In the genomic region with DNA sequence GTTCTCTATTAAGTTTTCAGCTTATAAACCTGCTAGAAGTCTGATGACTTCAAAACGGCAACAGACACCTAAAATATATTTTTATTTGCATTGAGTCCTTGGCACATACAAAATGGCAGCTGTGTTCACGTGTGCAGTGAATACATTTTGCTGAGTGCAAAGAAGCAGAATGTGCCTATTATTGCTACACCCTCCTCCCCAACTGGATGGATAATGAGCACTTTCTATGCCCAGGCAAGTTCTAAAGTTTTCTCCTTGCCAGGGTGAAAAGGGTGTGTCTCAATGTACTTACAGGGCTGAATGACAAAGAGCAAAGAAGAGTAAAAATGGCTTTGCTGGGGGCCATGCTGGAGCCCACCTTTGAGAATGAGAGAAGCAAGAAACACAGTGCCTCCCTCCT, we compare ENCODE assay signal across 19 cellular contexts. TPM values are rescaled to one million over a fixed set of nuclear protein-coding genes. Genes with fewer than 3 reads are reported as not detected.
DNase-seq lines count a peak whose midpoint lies in the region; ATAC-seq, FAIRE-seq and TF ChIP-seq lines count a peak whose summit lies in the region.
"Had no signal": no experiment of that assay in that cellular context is flagged by ENCODE, and none has a peak within 500 bp of the region (broad histone marks: within the 10 kb centered on the region; RNA-seq: fewer than 3 reads in every experiment).

No MANE protein-coding gene starts in this region.

- H3K9me3 ChIP-seq in H1 (ENCODE audit: insufficient read depth in 2 of 2, low read depth in 1 of 2, low read length in 1 of 2): no peaks in the 10 kb centered on the region
- H3K9me3 ChIP-seq: HAP-1 had no signal

- no peak for ATAC-seq in foreskin keratinocyte
- ATAC-seq: GM23338 had no signal

- no peak for TF ChIP-seq RAD21 in H1 (IDR thresholded peaks at IDR 0.05 in 1 of 2, conservative IDR thresholded peaks at IDR 0.05 in 1 of 2; ENCODE audit: low read depth in 2 of 2, low read length in 2 of 2)

- H3K36me3 Mint-ChIP-seq in type B pancreatic cell: no peaks in the 10 kb centered on the region
- H3K36me3 Mint-ChIP-seq: CD4-positive, alpha-beta memory T cell had no signal

- H3K36me3 ChIP-seq in H1 (ENCODE audit: control insufficient read depth in 2 of 4, insufficient read depth in 4 of 4, low read length in 3 of 4): no peaks in the 10 kb centered on the region
- H3K36me3 ChIP-seq: HAP-1 had no signal

- no peak overlapping the region for H3K23ac ChIP-seq in H1 (ENCODE audit: insufficient read length)

- no peak overlapping the region for H3K9ac ChIP-seq in H1 (replicated peaks in 1 of 4; ENCODE audit: extremely low read depth in 1 of 4, low read depth in 3 of 4, low read length in 3 of 4)

- no peak overlapping the region for H3K4me2 ChIP-seq in H1 (ENCODE audit: insufficient read depth in 1 of 2, low read depth in 2 of 2, low read length in 2 of 2)
- H3K4me2 ChIP-seq: GM23338 had no signal

- H2BK120ac ChIP-seq in H1 (replicated peaks; ENCODE audit: low read depth, low read length): no peak overlapping the region

- peaks cover 28% of the 10 kb centered on the region for H3K27me3 Mint-ChIP-seq in type B pancreatic cell

- H4K8ac ChIP-seq in H1 (ENCODE audit: extremely low read depth, insufficient read depth, low read length): no peak overlapping the region

- no peak overlapping the region for H2AK5ac ChIP-seq in H1 (ENCODE audit: low read depth, low read length)

- H2BK12ac ChIP-seq in H1 (ENCODE audit: low read depth, low read length): no peak overlapping the region

- DNase-seq in H1 (ENCODE audit: low read depth in 1 of 2, low spot score in 2 of 2): no peak
- no peak for DNase-seq in epithelial cell of prostate (ENCODE audit: low read depth, low spot score)
- peak; percentile 27 to 66 for DNase-seq in foreskin keratinocyte
- DNase-seq in type B pancreatic cell (ENCODE audit: extremely low spot score, unreplicated experiment): no peak
- no peak for DNase-seq in foreskin fibroblast
- DNase-seq in erythroblast (lab: John Stamatoyannopoulos, UW): no peak
- DNase-seq: C1 segment of cervical spinal cord; Calu3; CD4-positive, alpha-beta memory T cell; COR-L47; DMS53; DMS79 treated with DMSO at 0.1 percent for 48 hours; GF-D8 had no signal

- no peak overlapping the region for H3K27ac Mint-ChIP-seq in type B pancreatic cell
- H3K27ac Mint-ChIP-seq: CD4-positive, alpha-beta memory T cell; GM23338 had no signal

- no peak overlapping the region for H3K4ac ChIP-seq in H1 (replicated peaks; ENCODE audit: insufficient read length, low read depth, low read length)

- peaks cover 5% of the 10 kb centered on the region for H3K9me3 Mint-ChIP-seq in type B pancreatic cell
- H3K9me3 Mint-ChIP-seq: CD4-positive, alpha-beta memory T cell; GM23338 had no signal

- TF ChIP-seq POLR2A in H1 (IDR thresholded peaks at IDR 0.05; ENCODE audit: control extremely low read depth in 1 of 2, low read depth in 2 of 2, low read length in 2 of 2) (no peak), erythroblast (IDR thresholded peaks at IDR 0.05; ENCODE audit: low read length) (no peak)

- peak overlapping the region; percentile 48 for H4K91ac ChIP-seq in H1 (replicated peaks; ENCODE audit: insufficient read length, low read length)

- no peak for FAIRE-seq in H1 (lab: Jason Lieb, UNC)
- FAIRE-seq: GM12891, GM18507, H54 had no signal

- H4K5ac ChIP-seq in H1 (ENCODE audit: insufficient read length, low read depth, low read length): no peak overlapping the region

- no peak for TF ChIP-seq CTCF in H1 (IDR thresholded peaks at IDR 0.05; ENCODE audit: control extremely low read depth in 1 of 3, insufficient read depth in 1 of 3, low read depth in 1 of 3, low read length in 3 of 3)
- no peak for TF ChIP-seq CTCF in foreskin keratinocyte (conservative IDR thresholded peaks at IDR 0.05)
- no peak for TF ChIP-seq CTCF in type B pancreatic cell (conservative IDR thresholded peaks at IDR 0.05)
- TF ChIP-seq CTCF in foreskin fibroblast (IDR thresholded peaks at IDR 0.05; ENCODE audit: low read depth, low read length): no peak

- no peak overlapping the region for H3K14ac ChIP-seq in H1 (ENCODE audit: insufficient read length)

- no peak overlapping the region for H2BK15ac ChIP-seq in H1 (ENCODE audit: low read length)

- CTCF ChIA-PET in H1 (lab: Charles Lee; ENCODE audit: partially characterized antibody): interaction anchor here (1.7 to 2.6 kb wide), 2 partner anchors 14 to 16 kb away, joined by 3 to 11 read pairs; no protein-coding TSS in a partner anchor

- no peak overlapping the region for H3K4me3 Mint-ChIP-seq in type B pancreatic cell
- H3K4me3 Mint-ChIP-seq: CD4-positive, alpha-beta memory T cell; GM23338 had no signal

- POLR2A ChIA-PET in H1 (lab: Charles Lee; ENCODE audit: partially characterized antibody): interaction anchor here (1.2 kb wide), 1 partner anchor 11 kb away, joined by 3 read pairs; no protein-coding TSS in a partner anchor

- no peak overlapping the region for H3K27ac ChIP-seq in H1 (ENCODE audit: low read depth, low read length)
- peak overlapping the region; percentile 30 for H3K27ac ChIP-seq in epithelial cell of prostate
- no peak overlapping the region for H3K27ac ChIP-seq in foreskin keratinocyte

- H3K56ac ChIP-seq in H1 (replicated peaks; ENCODE audit: insufficient read length, low read depth, low read length): no peak overlapping the region

- no peak overlapping the region for H2AFZ ChIP-seq in H1 (ENCODE audit: low read length)
- H2AFZ ChIP-seq: GM23338 had no signal

- 89% methylated on average over 2 of the region's 2 CpGs; no CpG with 5 or more reads in 1 of the 2 experiments for WGBS in H1 (ENCODE audit: extremely low coverage in 1 of 2, insufficient coverage in 1 of 2, insufficient read length in 1 of 2, insufficient replicate concordance in 2 of 2, low coverage in 1 of 2, low lambda C conversion rate in 2 of 2, missing lambda C conversion rate in 1 of 2), 2 experiments

- no peak for TF ChIP-seq EP300 in H1 (IDR thresholded peaks at IDR 0.05; ENCODE audit: borderline replicate concordance in 1 of 2, low read depth in 2 of 2, low read length in 2 of 2)

- H3K4me1 ChIP-seq in H1 (replicated peaks in 1 of 4; ENCODE audit: control insufficient read depth in 3 of 4, insufficient read depth in 4 of 4, low read length in 3 of 4) (peaks cover 0 to 6% (median 3%) of the 10 kb centered on the region in 4 experiments; a peak in 5 of 7 replicates), foreskin keratinocyte (no peaks in the 10 kb centered on the region)

- H3K79me2 ChIP-seq in H1 (ENCODE audit: control insufficient read depth in 1 of 2, insufficient read depth in 2 of 2, low read length in 2 of 2): no peaks in the 10 kb centered on the region

- H3K18ac ChIP-seq in H1 (ENCODE audit: extremely low read depth, low read length): no peak overlapping the region

- H3K27me3 ChIP-seq in H1 (replicated peaks in 1 of 4; ENCODE audit: control insufficient read depth in 3 of 4, extremely low read depth in 1 of 4, insufficient read depth in 3 of 4, low read length in 3 of 4) (peaks cover 0 to 6% (median 3%) of the 10 kb centered on the region in 4 experiments; a peak in 4 of 7 replicates), foreskin keratinocyte (no peaks in the 10 kb centered on the region)

- peaks cover 7% of the 10 kb centered on the region; the same call in 1 of the 2 replicates for H3K23me2 ChIP-seq in H1 (ENCODE audit: low read depth, low read length)

- H3K4me3 ChIP-seq in H1 (ENCODE audit: extremely low read depth in 1 of 4, insufficient read depth in 2 of 4, low read depth in 3 of 4, low read length in 4 of 4) (no peak overlapping the region), foreskin fibroblast (ENCODE audit: low read depth in 1 of 2, low read length in 2 of 2) (no peak overlapping the region)
- H3K4me3 ChIP-seq: GM23338, HAP-1 had no signal

- H3K4me1 Mint-ChIP-seq in type B pancreatic cell (ENCODE audit: unreplicated experiment): peaks cover 8% of the 10 kb centered on the region

- H4K20me1 ChIP-seq in H1 (replicated peaks in 1 of 2; ENCODE audit: control insufficient read depth in 1 of 2, insufficient read depth in 2 of 2, low read length in 2 of 2): no peaks in the 10 kb centered on the region

- H3K79me1 ChIP-seq in H1 (ENCODE audit: low read depth, low read length): no peaks in the 10 kb centered on the region

- no peak overlapping the region for H2BK20ac ChIP-seq in H1 (ENCODE audit: low read length)

- H2BK5ac ChIP-seq in H1 (ENCODE audit: low read depth, low read length): no peak overlapping the region

TF ChIP-seq in H1, 55 proteins besides CTCF, POLR2A, EP300 and RAD21 (continues in another document):
- TF ChIP-seq SIN3A (conservative IDR thresholded peaks at IDR 0.05 in 1 of 2, IDR thresholded peaks at IDR 0.05 in 1 of 2; ENCODE audit: low read depth in 1 of 2, low read length in 2 of 2) (no peak), NANOG (IDR thresholded peaks at IDR 0.05; ENCODE audit: insufficient read depth, low read depth, low read length, poor library complexity, severe bottlenecking) (no peak), MAFK (IDR thresholded peaks at IDR 0.05; ENCODE audit: low read depth, low read length) (no peak), RFX5 (IDR thresholded peaks at IDR 0.05; ENCODE audit: borderline replicate concordance, low read depth, low read length) (no peak), TAF7 (optimal IDR thresholded peaks at IDR 0.05; ENCODE audit: borderline replicate concordance, low read depth, low read length) (no peak), JUN (IDR thresholded peaks at IDR 0.05; ENCODE audit: low read depth, low read length) (no peak), SRF (IDR thresholded peaks at IDR 0.05; ENCODE audit: low read depth, low read length) (no peak), KDM1A (IDR thresholded peaks at IDR 0.05; ENCODE audit: borderline replicate concordance, low read length) (no peak), TBP (IDR thresholded peaks at IDR 0.05; ENCODE audit: low read depth, low read length) (no peak), GABPA (IDR thresholded peaks at IDR 0.05; ENCODE audit: borderline replicate concordance, insufficient read depth, low read length) (no peak)

RNA-seq across cellular contexts. Expression of a gene that starts 4.0 kb away (rescaled TPM):
- total RNA-seq in H1 (2021; fragmentation: NEBNext Ultra II Directional; extraction: Animal tissue kit (Norgen Biotek cat#: 25700)): 16.5 and 17.8 TPM in 2 replicates
- polyA plus RNA-seq in H1 (2011; rRNA removed) (4.2 and 4.5 TPM in 2 replicates), foreskin keratinocyte (58.5 and 95.3 TPM in 2 replicates)
- 4.8 TPM for polyA plus RNA-seq in H1 (2011; cell fraction: cytosol; rRNA removed)
- polyA plus RNA-seq in H1 (2011; cell fraction: nucleus; rRNA removed): 6.9 TPM
- 6.0 to 8.8 TPM (median 7.1 TPM) in 4 replicates for polyA plus RNA-seq in H1 (2012, experiment 1 of 2)
- polyA plus RNA-seq in H1 (2012, experiment 2 of 2): 1.7 TPM
- polyA plus RNA-seq in H1 (2013, experiment 1 of 2): 11.4 TPM
- 12.4 TPM for polyA plus RNA-seq in H1 (2013, experiment 2 of 2)
- 12.0 and 13.7 TPM in 2 replicates for polyA minus RNA-seq in H1 (2011; rRNA and poly(A)+ RNA removed)
- polyA minus RNA-seq in H1 (2011; cell fraction: cytosol; rRNA and poly(A)+ RNA removed): 4.2 TPM
- polyA minus RNA-seq in H1 (2011; cell fraction: nucleus; rRNA and poly(A)+ RNA removed): 9.9 TPM
- total RNA-seq in foreskin keratinocyte (138 and 276 TPM in 2 replicates), type B pancreatic cell (ENCODE audit: low replicate concordance) (7.1 and 11.5 TPM in 2 replicates)
- total RNA-seq: CD4-positive, alpha-beta memory T cell; G401 had no signal
- polyA plus RNA-seq: CD4-positive, alpha-beta memory T cell had no signal

Comparison
In these comparisons a context has a peak if more than half of its experiments do, and no peak if none do; other contexts are left out.
1. DNase-seq: peak in foreskin keratinocyte (2 of 2); none in H1 (0 of 2), epithelial cell of prostate (single experiment), type B pancreatic cell (single experiment), foreskin fibroblast (0 of 2) and erythroblast (0 of 2).